9 cellular contexts compared by ENCODE assay signal in genomic region chr6:46129301-46129633, GRCh38. TPM values are rescaled to one million over a fixed set of nuclear protein-coding genes. Genes with fewer than 3 reads are reported as not detected.
DNase-seq lines count a peak whose midpoint lies in the region; ATAC-seq, FAIRE-seq and TF ChIP-seq lines count a peak whose summit lies in the region.
"Had no signal": no experiment of that assay in that cellular context is flagged by ENCODE, and none has a peak within 500 bp of the region (broad histone marks: within the 10 kb centered on the region; RNA-seq: fewer than 3 reads in every experiment).

No MANE protein-coding gene starts in this region.

- no peak for TF ChIP-seq EP300 in ovary (IDR thresholded peaks at IDR 0.05)

- dilution Hi-C loops in endothelial cell of umbilical vein (cut with MboI; ENCODE audit: extremely low pct_ligation_motif_present, low sequenced_read_pairs): no loop called here

- DNase-seq in GM12864 (ENCODE audit: low read depth) (no peak), NCI-H1105 treated with DMSO at 0.1 percent for 48 hours (lab: John Stamatoyannopoulos, UW) (peak; percentile 53), endothelial cell of umbilical vein (ENCODE audit: low read depth, low spot score) (no peak), ovary (no peak), NCI-H345 (lab: John Stamatoyannopoulos, UW) (no peak), NCI-H82 (lab: John Stamatoyannopoulos, UW) (no peak), NAMALWA (ENCODE audit: low spot score) (no peak)

- H3K79me2 ChIP-seq in endothelial cell of umbilical vein (ENCODE audit: control insufficient read depth, insufficient read depth, low read length): no peaks in the 10 kb centered on the region

- TF ChIP-seq POLR2A in endothelial cell of umbilical vein (IDR thresholded peaks at IDR 0.05; ENCODE audit: low read depth, low read length) (no peak), ovary (IDR thresholded peaks at IDR 0.05) (no peak)

- WGBS in ovary, 3 donors: 6 to 10% (median 9%) methylated on average over 9 of the region's 9 CpGs

- H2AFZ ChIP-seq in endothelial cell of umbilical vein (ENCODE audit: low read depth, low read length): peak overlapping the region; percentile 77

- TF ChIP-seq CTCF in GM12864 (IDR thresholded peaks at IDR 0.05; ENCODE audit: low read depth, low read length, missing control alignments) (no peak), endothelial cell of umbilical vein (IDR thresholded peaks at IDR 0.05; ENCODE audit: extremely low read depth in 1 of 2, insufficient read depth in 1 of 2, low read depth in 1 of 2, low read length in 2 of 2) (no peak), ovary (IDR thresholded peaks at IDR 0.05) (no peak)

- H3K4me1 ChIP-seq in endothelial cell of umbilical vein (ENCODE audit: control insufficient read depth, extremely low read depth, insufficient read depth, low read length) (peaks cover 12% of the 10 kb centered on the region), ovary (ENCODE audit: insufficient read depth) (peaks cover 4% of the 10 kb centered on the region)

- FAIRE-seq in endothelial cell of umbilical vein (lab: Jason Lieb, UNC): no peak

- peak overlapping the region; percentile 96 for H3K4me3 ChIP-seq in GM12864 (ENCODE audit: low read depth, low read length)
- peak overlapping the region; percentile 13 to 75 (median 59) for H3K4me3 ChIP-seq in endothelial cell of umbilical vein (replicated peaks in 1 of 3; ENCODE audit: insufficient read depth in 1 of 3, low read depth in 1 of 3, low read length in 3 of 3)
- H3K4me3 ChIP-seq in ovary: peak overlapping the region; percentile 63

- ATAC-seq in GM21737 (IDR thresholded peaks at IDR 0.05; ENCODE audit: unreplicated experiment): peak; percentile 6

- intact Hi-C loops in endothelial cell of umbilical vein (cut with micrococcal nuclease) (loop anchor here (1.0 to 5.0 kb wide), 2 partner anchors 84 to 523 kb away; partner anchors contain the start of genes CYP39A1 and SLC25A27), ovary (cut with DNase I) (no loop called here)

- peaks cover 3% of the 10 kb centered on the region for H3K9me1 ChIP-seq in endothelial cell of umbilical vein (replicated peaks; ENCODE audit: control insufficient read depth, extremely low read depth, insufficient read depth, low read length)

- no peak overlapping the region for H3K9ac ChIP-seq in endothelial cell of umbilical vein (replicated peaks; ENCODE audit: extremely low read depth, insufficient read depth, low read length)

- H3K27ac ChIP-seq in endothelial cell of umbilical vein (ENCODE audit: insufficient read depth, low read depth, low read length) (no peak overlapping the region), ovary (no peak overlapping the region)

- H3K27me3 ChIP-seq in endothelial cell of umbilical vein (ENCODE audit: control insufficient read depth in 2 of 2, insufficient read depth in 2 of 2, low read length in 2 of 2) (peaks cover 10 to 19% of the 10 kb centered on the region in 2 experiments), ovary (no peaks in the 10 kb centered on the region)

- H3K4me2 ChIP-seq in endothelial cell of umbilical vein (ENCODE audit: insufficient read depth, low read length): peak overlapping the region; percentile 88

- POLR2A ChIA-PET in endothelial cell of umbilical vein (lab: Charles Lee): interaction anchor here (0.9 kb wide), 1 partner anchor 13 kb away, joined by 4 read pairs; no protein-coding TSS in a partner anchor

- H3K9me3 ChIP-seq in endothelial cell of umbilical vein (replicated peaks; ENCODE audit: control insufficient read depth, insufficient read depth, low read length) (no peaks in the 10 kb centered on the region), ovary (no peaks in the 10 kb centered on the region)

- no peaks in the 10 kb centered on the region for H3K36me3 ChIP-seq in endothelial cell of umbilical vein (ENCODE audit: control insufficient read depth in 2 of 2, extremely low read depth in 1 of 2, insufficient read depth in 2 of 2, low read length in 2 of 2)
- H3K36me3 ChIP-seq in ovary: no peaks in the 10 kb centered on the region

- no peaks in the 10 kb centered on the region for H4K20me1 ChIP-seq in endothelial cell of umbilical vein (replicated peaks; ENCODE audit: control insufficient read depth, extremely low read depth, insufficient read depth, low read length)

- no TSS peak for BruUV-seq in endothelial cell of umbilical vein (replicated peaks; lab: Mats Ljungman, UMichigan)

- CTCF ChIA-PET in endothelial cell of umbilical vein (lab: Charles Lee): interaction anchor here (1.4 to 1.8 kb wide), 3 partner anchors 9 to 92 kb away, joined by 5 to 6 read pairs (median 5); no protein-coding TSS in a partner anchor

TF ChIP-seq in endothelial cell of umbilical vein, 7 proteins besides CTCF, POLR2A, EP300 and RAD21:
- TF ChIP-seq FOS (IDR thresholded peaks at IDR 0.05; ENCODE audit: borderline replicate concordance, insufficient read depth, low read length) (no peak), JUN (IDR thresholded peaks at IDR 0.05; ENCODE audit: borderline replicate concordance, insufficient read depth, insufficient read length, low read depth) (no peak), GATA2 (IDR thresholded peaks at IDR 0.05; ENCODE audit: insufficient read depth, insufficient read length, low read depth, low read length) (no peak), POLR2AphosphoS5 (IDR thresholded peaks at IDR 0.05; ENCODE audit: insufficient read depth, low read depth, low read length) (no peak), MYC (IDR thresholded peaks at IDR 0.05; ENCODE audit: low read depth, low read length) (no peak), EZH2 (IDR thresholded peaks at IDR 0.05; ENCODE audit: borderline replicate concordance, low read depth, low read length, severe bottlenecking) (no peak), MAX (IDR thresholded peaks at IDR 0.05; ENCODE audit: insufficient read depth, insufficient read length) (no peak)

RNA-seq across cellular contexts. Expression of gene ENPP4, which starts 0.5 kb away (rescaled TPM):
- total RNA-seq in endothelial cell of umbilical vein (3.9 and 4.5 TPM in 2 replicates), ovary (10 to 100 TPM in 1 of 7 donors, 1 to 10 TPM in 6; 3.0 to 11.3 (median 3.7) TPM)
- polyA plus RNA-seq in endothelial cell of umbilical vein (1.4 and 1.5 TPM in 2 replicates), ovary (1 to 10 TPM; 1.9 to 6.5 TPM)
- 1.1 and 1.3 TPM in 2 replicates for polyA plus RNA-seq in endothelial cell of umbilical vein (2011; cell fraction: cytosol; rRNA removed)
- 1.5 and 1.8 TPM in 2 replicates for polyA plus RNA-seq in endothelial cell of umbilical vein (2011; cell fraction: nucleus; rRNA removed)
- 0.50 and 1.0 TPM in 2 replicates for polyA plus RNA-seq in endothelial cell of umbilical vein (2012)
- 3.1 and 3.2 TPM in 2 replicates for polyA minus RNA-seq in endothelial cell of umbilical vein
- polyA minus RNA-seq in endothelial cell of umbilical vein (2011; cell fraction: cytosol; rRNA and poly(A)+ RNA removed): not detected
- 1.4 and 2.0 TPM in 2 replicates for polyA minus RNA-seq in endothelial cell of umbilical vein (2011; cell fraction: nucleus; rRNA and poly(A)+ RNA removed)

RNA-seq across cellular contexts. Expression of gene ENPP5, which starts 41.5 kb away (rescaled TPM):
- total RNA-seq in endothelial cell of umbilical vein: not detected in 2 replicates
- polyA plus RNA-seq in endothelial cell of umbilical vein: not detected in 2 replicates
- not detected in 2 replicates for polyA plus RNA-seq in endothelial cell of umbilical vein (2011; cell fraction: cytosol; rRNA removed)
- not detected in 2 replicates for polyA plus RNA-seq in endothelial cell of umbilical vein (2011; cell fraction: nucleus; rRNA removed)
- not detected in 2 replicates for polyA plus RNA-seq in endothelial cell of umbilical vein (2012)
- polyA minus RNA-seq in endothelial cell of umbilical vein: not detected in 2 replicates
- polyA minus RNA-seq in endothelial cell of umbilical vein (2011; cell fraction: cytosol; rRNA and poly(A)+ RNA removed): not detected
- polyA minus RNA-seq in endothelial cell of umbilical vein (2011; cell fraction: nucleus; rRNA and poly(A)+ RNA removed): not detected in 2 replicates
- total RNA-seq in ovary: 10 to 100 TPM in 1 of 7 donors, 1 to 10 TPM in 6; 4.7 to 12.2 (median 8.4) TPM
- polyA plus RNA-seq in ovary: 1 to 10 TPM; 4.5 to 8.2 TPM
- total RNA-seq: NCI-H460 had no signal
